ENCODE assay signal across 1 cellular context in genomic region chr10:52030051-52030867, GRCh38.
TF ChIP-seq lines count a peak whose summit lies in the region.

No MANE protein-coding gene starts in this region.

TF ChIP-seq in H1, 55 proteins besides CTCF, POLR2A, EP300 and RAD21:
- TF ChIP-seq, protein P1, sequence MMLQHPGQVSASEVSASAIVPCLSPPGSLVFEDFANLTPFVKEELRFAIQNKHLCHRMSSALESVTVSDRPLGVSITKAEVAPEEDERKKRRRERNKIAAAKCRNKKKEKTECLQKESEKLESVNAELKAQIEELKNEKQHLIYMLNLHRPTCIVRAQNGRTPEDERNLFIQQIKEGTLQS (IDR thresholded peaks at IDR 0.05; ENCODE audit: insufficient read depth, low read depth, low read length) = no peak
- TF ChIP-seq RFX5 (IDR thresholded peaks at IDR 0.05; ENCODE audit: borderline replicate concordance, low read depth, low read length) (no peak), BACH1 (IDR thresholded peaks at IDR 0.05; ENCODE audit: low read length) (peak; percentile 90), ASH2L (IDR thresholded peaks at IDR 0.05; ENCODE audit: low read length) (no peak), SIN3A (conservative IDR thresholded peaks at IDR 0.05 in 1 of 2, IDR thresholded peaks at IDR 0.05 in 1 of 2; ENCODE audit: low read depth in 1 of 2, low read length in 2 of 2) (no peak), BRCA1 (IDR thresholded peaks at IDR 0.05; ENCODE audit: low read depth, low read length) (no peak), POLR2AphosphoS5 (IDR thresholded peaks at IDR 0.05; ENCODE audit: low read depth, low read length) (peak; percentile 77), SIRT6 (IDR thresholded peaks at IDR 0.05; ENCODE audit: low read length) (no peak), SP4 (IDR thresholded peaks at IDR 0.05; ENCODE audit: low read length) (no peak), YY1 (IDR thresholded peaks at IDR 0.05; ENCODE audit: low read depth, low read length) (no peak), TCF12 (IDR thresholded peaks at IDR 0.05; ENCODE audit: low read depth, low read length) (no peak), BCL11A (IDR thresholded peaks at IDR 0.05; ENCODE audit: low read depth in 2 of 2, low read length in 2 of 2) (no peak), CHD2 (IDR thresholded peaks at IDR 0.05; ENCODE audit: low read length) (0 out of 2 replicates have a peak, but pooled peaks have one; percentile 32), KDM5A (IDR thresholded peaks at IDR 0.05; ENCODE audit: low read length) (no peak), MAFK (IDR thresholded peaks at IDR 0.05; ENCODE audit: low read depth, low read length) (peak; percentile 74; the same call in 1 of the 2 replicates), MAX (IDR thresholded peaks at IDR 0.05) (no peak), CBX8 (IDR thresholded peaks at IDR 0.05; ENCODE audit: borderline replicate concordance, low read depth, low read length) (no peak), SAP30 (IDR thresholded peaks at IDR 0.05; ENCODE audit: insufficient read depth, insufficient replicate concordance, low read length) (no peak), GTF2F1 (IDR thresholded peaks at IDR 0.05; ENCODE audit: borderline replicate concordance, low read depth, low read length) (no peak), ATF2 (IDR thresholded peaks at IDR 0.05; ENCODE audit: low read length) (peak; percentile 23; the same call in 1 of the 2 replicates), CEBPB (IDR thresholded peaks at IDR 0.05; ENCODE audit: low read depth, low read length) (no peak)
- TF ChIP-seq, protein P2, sequence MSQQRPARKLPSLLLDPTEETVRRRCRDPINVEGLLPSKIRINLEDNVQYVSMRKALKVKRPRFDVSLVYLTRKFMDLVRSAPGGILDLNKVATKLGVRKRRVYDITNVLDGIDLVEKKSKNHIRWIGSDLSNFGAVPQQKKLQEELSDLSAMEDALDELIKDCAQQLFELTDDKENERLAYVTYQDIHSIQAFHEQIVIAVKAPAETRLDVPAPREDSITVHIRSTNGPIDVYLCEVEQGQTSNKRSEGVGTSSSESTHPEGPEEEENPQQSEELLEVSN (IDR thresholded peaks at IDR 0.05) = no peak
